ENCODE assay signal across 34 cellular contexts in genomic region chr5:5705010-5705409, GRCh38.
DNase-seq lines count a peak whose midpoint lies in the region; ATAC-seq and TF ChIP-seq lines count a peak whose summit lies in the region.
"Had no signal": no experiment of that assay in that cellular context is flagged by ENCODE, and none has a peak within 500 bp of the region (broad histone marks: within the 10 kb centered on the region; RNA-seq: fewer than 3 reads in every experiment).

No MANE protein-coding gene starts in this region.

- DNase-seq in NCI-H1417 (lab: John Stamatoyannopoulos, UW) (peak in 2 of 3 experiments; percentile 22 to 65), NCI-H1417 treated with DMSO at 0.1 percent for 48 hours (lab: John Stamatoyannopoulos, UW) (no peak), RWPE1 (ENCODE audit: low spot score) (peak; percentile 12), type B pancreatic cell (ENCODE audit: extremely low spot score, unreplicated experiment) (no peak), NCI-H1092 treated with DMSO at 0.1 percent for 48 hours (lab: John Stamatoyannopoulos, UW) (no peak)
- DNase-seq in stimulated activated naive CD4-positive, alpha-beta T cell (lab: John Stamatoyannopoulos, UW) = no peak
- DNase-seq: activated CD4-positive, alpha-beta memory T cell treated with anti-CD3 and anti-CD28 coated beads for 36 hours; activated CD4-positive, CD25-positive, alpha-beta regulatory T cell; activated CD8-positive, alpha-beta memory T cell treated with anti-CD3 and anti-CD28 coated beads, Interleukin-2, amount 50 U/mL, for 4 hours; activated naive CD4-positive, alpha-beta T cell treated with anti-CD3 and anti-CD28 coated beads, Interleukin-2, amount 50 U/mL, for 16 hours; amygdala; Calu3; effector memory CD4-positive, alpha-beta T cell; esophagus squamous epithelium; foreskin melanocyte; left colon; mesendoderm; naive B cell; NCI-H1436; NCI-H2081 treated with DMSO at 0.1 percent for 48 hours; NK-92 treated with Interleukin-12 subunit alpha and Interleukin-12 subunit beta, amount 100 ng/mL, for 24 hours; occipital lobe; Peyer's patch; stimulated activated CD4-positive, alpha-beta T cell treated with anti-CD3 and anti-CD28 coated beads, Interleukin-15, amount 100 ng/mL, for 24 hours; stimulated activated naive CD4-positive, alpha-beta T cell treated with Interleukin-2 at 50 U/mL for 16 hours; testis had no signal

- POLR2A ChIA-PET in RWPE1 (lab: Yijun Ruan, JAX; ENCODE audit: low non-redundant PET) = no interaction called here

- no peak overlapping the region for H3K4me3 Mint-ChIP-seq in type B pancreatic cell
- H3K4me3 Mint-ChIP-seq: activated CD4-positive, alpha-beta memory T cell treated with anti-CD3 and anti-CD28 coated beads for 36 hours; activated T-helper 17 cell treated with anti-CD3 and anti-CD28 coated beads, Interleukin-2, amount 50 U/mL, for 72 hours; CD14-positive monocyte; naive B cell had no signal

- H3K36me3 Mint-ChIP-seq in type B pancreatic cell = no peaks in the 10 kb centered on the region
- H3K36me3 Mint-ChIP-seq: activated CD4-positive, alpha-beta memory T cell treated with anti-CD3 and anti-CD28 coated beads for 36 hours; CD14-positive monocyte; naive B cell had no signal

- H3K27me3 Mint-ChIP-seq in type B pancreatic cell = no peaks in the 10 kb centered on the region

- ATAC-seq in esophagus mucosa = peak; percentile 72
- no peak for ATAC-seq in HG02840 (IDR thresholded peaks at IDR 0.05; ENCODE audit: low FRiP score, unreplicated experiment)
- ATAC-seq: activated T-helper 17 cell treated with anti-CD3 and anti-CD28 coated beads, Interleukin-2, amount 50 U/mL, for 72 hours; left colon had no signal

- H3K27ac ChIP-seq in RWPE1 = no peak overlapping the region
- H3K27ac ChIP-seq: 22Rv1, esophagus squamous epithelium, Peyer's patch, SJSA1, testis, vagina had no signal

- CTCF ChIA-PET in RWPE1 (lab: Yijun Ruan, JAX) = no interaction called here

- no peak for TF ChIP-seq CTCF in RWPE1 (conservative IDR thresholded peaks at IDR 0.05; ENCODE audit: low read depth)
- no peak for TF ChIP-seq CTCF in type B pancreatic cell (conservative IDR thresholded peaks at IDR 0.05)

- no peaks in the 10 kb centered on the region for H3K4me1 Mint-ChIP-seq in type B pancreatic cell (ENCODE audit: unreplicated experiment)
- H3K4me1 Mint-ChIP-seq: activated T-helper 17 cell treated with anti-CD3 and anti-CD28 coated beads, Interleukin-2, amount 50 U/mL, for 72 hours; CD14-positive monocyte; naive B cell had no signal

- H3K9me3 Mint-ChIP-seq in type B pancreatic cell = no peaks in the 10 kb centered on the region
- H3K9me3 Mint-ChIP-seq: activated CD4-positive, alpha-beta memory T cell treated with anti-CD3 and anti-CD28 coated beads for 36 hours; activated T-helper 17 cell treated with anti-CD3 and anti-CD28 coated beads, Interleukin-2, amount 50 U/mL, for 72 hours had no signal

- H3K27ac Mint-ChIP-seq in type B pancreatic cell = peak overlapping the region; percentile 4
- H3K27ac Mint-ChIP-seq: activated CD4-positive, alpha-beta memory T cell treated with anti-CD3 and anti-CD28 coated beads for 36 hours; activated T-helper 17 cell treated with anti-CD3 and anti-CD28 coated beads, Interleukin-2, amount 50 U/mL, for 72 hours; CD14-positive monocyte; IgD-negative memory B cell; naive B cell had no signal

Comparison
In these comparisons a context has a peak if more than half of its experiments do, and no peak if none do; other contexts are left out.
1. DNase-seq: peak in NCI-H1417 (2 of 3) and RWPE1 (single experiment); none in NCI-H1417 treated with DMSO at 0.1 percent for 48 hours (single experiment), type B pancreatic cell (single experiment), stimulated activated naive CD4-positive, alpha-beta T cell (0 of 6) and NCI-H1092 treated with DMSO at 0.1 percent for 48 hours (single experiment).